In genomic region chr19:33226550-33227241, GRCh38 we compare ENCODE assay signal across 1 cellular context.
TF ChIP-seq lines count a peak whose summit lies in the region.

No MANE protein-coding gene starts in this region.

TF ChIP-seq in H1, 55 proteins besides CTCF, POLR2A, EP300 and RAD21:
- TF ChIP-seq JUN (IDR thresholded peaks at IDR 0.05; ENCODE audit: low read depth, low read length) = no peak
- 0 out of 2 replicates have a peak, but pooled peaks have one; percentile 36 for TF ChIP-seq E2F6 (IDR thresholded peaks at IDR 0.05)
- TF ChIP-seq POLR2AphosphoS5 (IDR thresholded peaks at IDR 0.05; ENCODE audit: low read depth, low read length) = peak; percentile 62; the same call in 1 of the 2 replicates
- TF ChIP-seq PHF8 (conservative IDR thresholded peaks at IDR 0.05; ENCODE audit: low read depth, low read length) = 0 out of 2 replicates have a peak, but pooled peaks have one; percentile 4
- peak; percentile 47 for TF ChIP-seq EZH2 (IDR thresholded peaks at IDR 0.05; ENCODE audit: low read depth, low read length, severe bottlenecking)
- TF ChIP-seq MAFK (IDR thresholded peaks at IDR 0.05; ENCODE audit: low read depth, low read length) = no peak
- TF ChIP-seq KDM4A (IDR thresholded peaks at IDR 0.05; ENCODE audit: low read depth, low read length, severe bottlenecking) = peak; percentile 3
- peak; percentile 6; the same call in 1 of the 2 replicates for TF ChIP-seq MAX (IDR thresholded peaks at IDR 0.05)
